In genomic region chr17:81436294-81436849, GRCh38 we compare ENCODE assay signal across 12 cellular contexts. TPM values are rescaled to one million over a fixed set of nuclear protein-coding genes. Genes with fewer than 3 reads are reported as not detected.
DNase-seq lines count a peak whose midpoint lies in the region; ATAC-seq lines count a peak whose summit lies in the region.
"Had no signal": no experiment of that assay in that cellular context is flagged by ENCODE, and none has a peak within 500 bp of the region (broad histone marks: within the 10 kb centered on the region; RNA-seq: fewer than 3 reads in every experiment).

No MANE protein-coding gene starts in this region.

- whole genome bisulfite sequencing in adipose tissue, 3 donors, result 55 to 73% (median 58%) methylated on average over 19 of the region's 19 CpGs

- peaks cover 63% of the 10 kb centered on the region; the same call in 1 of the 2 replicates for H4K20me1 ChIP-seq in BLaER1

- peak overlapping the region; percentile 52 for H3K4me3 ChIP-seq in BLaER1
- H3K4me3 ChIP-seq in skin epidermis, result no peak overlapping the region

- ATAC-seq in left colon, result peak; percentile 40
- no peak for ATAC-seq in HG02588 (IDR thresholded peaks at IDR 0.05; ENCODE audit: unreplicated experiment)

- H3K9me3 ChIP-seq in BLaER1, result no peaks in the 10 kb centered on the region

- H3K27me3 ChIP-seq in BLaER1, result no peaks in the 10 kb centered on the region

- intact Hi-C loops in left colon (cut with DNase I, micrococcal nuclease), result no loop called here

- peak overlapping the region; percentile 93 for H3K4me2 ChIP-seq in BLaER1

- peak overlapping the region; percentile 75 for H3K9ac ChIP-seq in BLaER1

- DNase-seq in left colon (peak; percentile 32 to 47), HuH-7 (ENCODE audit: low spot score) (no peak), SW 1271 (lab: John Stamatoyannopoulos, UW) (no peak)
- no peak for DNase-seq in activated effector memory CD4-positive, alpha-beta T cell treated with Interleukin-2 at 50 U/mL for 16 hours
- DNase-seq: activated CD4-positive, alpha-beta memory T cell treated with anti-CD3 and anti-CD28 coated beads for 36 hours; NCI-H1105; NCI-H774; trophoblast cell had no signal

- peak overlapping the region; percentile 91 for H3K27ac ChIP-seq in BLaER1
- peak overlapping the region; percentile 40 for H3K27ac ChIP-seq in adipose tissue (ENCODE audit: low read depth, low read length)
- H3K27ac ChIP-seq in skin epidermis, result peak overlapping the region in 20 of 21 experiments; percentile 38 to 84 (median 68)

- peaks cover 96% of the 10 kb centered on the region for H3K4me1 ChIP-seq in BLaER1

- peaks cover 41% of the 10 kb centered on the region for H3K36me3 ChIP-seq in BLaER1

RNA-seq across cellular contexts. Expression of gene BAHCC1, which starts 41.1 kb away (rescaled TPM):
- polyA plus RNA-seq in adipose tissue, result 10 to 100 TPM in 2 of 3 donors, 1 to 10 TPM in 1; 5.6 to 14.4 (median 12.9) TPM
- 10 to 100 TPM; 12.2 to 14.2 TPM for total RNA-seq in left colon

Comparison
In these comparisons a context has a peak if more than half of its experiments do, and no peak if none do; other contexts are left out.
1. H3K27ac ChIP-seq: peak in every context shown above with its lines; median percentile 91 in BLaER1; 68 in skin epidermis; 40 in adipose tissue.
2. DNase-seq: peak in left colon (2 of 2); none in activated effector memory CD4-positive, alpha-beta T cell treated with Interleukin-2 at 50 U/mL for 16 hours (single experiment), HuH-7 (single experiment) and SW 1271 (0 of 2).